ENCODE assay signal across 13 cellular contexts in the genomic region with DNA sequence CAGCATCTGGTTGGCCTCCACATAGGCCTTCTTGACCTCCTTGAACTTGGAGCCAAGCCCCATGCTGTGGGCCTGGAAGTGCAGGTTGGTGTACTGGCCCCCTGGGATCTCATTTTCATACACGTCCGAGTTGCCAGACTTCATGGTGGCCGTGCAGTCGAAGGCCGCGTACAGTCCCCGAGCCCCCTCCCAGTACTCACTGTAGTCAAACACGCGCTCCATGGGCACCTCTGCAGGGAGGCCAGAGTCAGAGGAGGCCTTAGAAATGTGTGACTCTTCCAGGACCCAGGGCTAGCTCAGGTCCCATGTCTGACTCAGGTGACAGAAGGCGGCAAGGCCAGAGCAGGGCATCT.
"Had no signal": no experiment of that assay in that cellular context is flagged by ENCODE, and none has a peak within 500 bp of the region (broad histone marks: within the 10 kb centered on the region; RNA-seq: fewer than 3 reads in every experiment).

No MANE protein-coding gene starts in this region.

- H3K9me3 ChIP-seq: pancreas, sigmoid colon, tibial nerve, uterus had no signal

- H3K27me3 ChIP-seq: pancreas, sigmoid colon, tibial nerve, uterus had no signal

- ATAC-seq: activated T-cell treated with anti-CD3 and anti-CD28 coated beads, Interleukin-2, amount 50 U/mL, for 72 hours; pancreas had no signal

- DNase-seq: activated CD8-positive, alpha-beta memory T cell treated with anti-CD3 and anti-CD28 coated beads, Interleukin-2, amount 50 U/mL, for 48 hours; activated T-cell treated with anti-CD3 and anti-CD28 coated beads, Interleukin-2, amount 50 U/mL, for 72 hours; anterior cingulate cortex; dermis blood vessel endothelial cell; midbrain; stimulated activated CD4-positive, alpha-beta T cell treated with anti-CD3 and anti-CD28 coated beads, Interleukin-2, amount 100 ng/mL, for 24 hours; stimulated activated naive CD4-positive, alpha-beta T cell; WERI-Rb-1 had no signal

- H3K4me3 ChIP-seq: pancreas, sigmoid colon, tibial nerve, uterus had no signal

- H3K4me3 Mint-ChIP-seq: activated T-cell treated with anti-CD3 and anti-CD28 coated beads, Interleukin-2, amount 50 U/mL, for 72 hours; T-helper 1 cell treated with Interleukin-12 subunit alpha and Interleukin-12 subunit beta and Interleukin-4 antibody, amounts not matched to agents 30 μg/mL and 1 μg/mL, for 36 hours had no signal

- H3K9me3 Mint-ChIP-seq: activated T-cell treated with anti-CD3 and anti-CD28 coated beads, Interleukin-2, amount 50 U/mL, for 72 hours; T-helper 1 cell treated with Interleukin-12 subunit alpha and Interleukin-12 subunit beta and Interleukin-4 antibody, amounts not matched to agents 30 μg/mL and 1 μg/mL, for 36 hours had no signal

- H3K36me3 ChIP-seq: uterus had no signal

- H3K27ac Mint-ChIP-seq: activated T-cell treated with anti-CD3 and anti-CD28 coated beads, Interleukin-2, amount 50 U/mL, for 72 hours had no signal

- H3K27ac ChIP-seq: pancreas, sigmoid colon, tibial nerve, uterus, WERI-Rb-1 had no signal
